In genomic region chr2:67446504-67446911, GRCh38 we compare ENCODE assay signal across 1 cellular context.
TF ChIP-seq lines count a peak whose summit lies in the region.

No MANE protein-coding gene starts in this region.

TF ChIP-seq in GM23338, 12 proteins besides CTCF, POLR2A, EP300 and RAD21 (continued from another document):
- TF ChIP-seq ZNF462 (CRISPR knock-in tag; IDR thresholded peaks at IDR 0.05) = no peak
- TF ChIP-seq EZH2phosphoT487 (IDR thresholded peaks at IDR 0.05; ENCODE audit: unreplicated experiment) = no peak
- no peak for TF ChIP-seq NANOG (IDR thresholded peaks at IDR 0.05; ENCODE audit: borderline replicate concordance)
- TF ChIP-seq JUNB (IDR thresholded peaks at IDR 0.05; ENCODE audit: unreplicated experiment) = no peak
- TF ChIP-seq CREB1 (CRISPR knock-in tag; IDR thresholded peaks at IDR 0.05; ENCODE audit: low read depth) = no peak
- TF ChIP-seq ZNF114 (CRISPR knock-in tag; IDR thresholded peaks at IDR 0.05) = no peak
- TF ChIP-seq EZH2 (IDR thresholded peaks at IDR 0.05; ENCODE audit: low read depth, unreplicated experiment) = no peak
- TF ChIP-seq STAT1 (IDR thresholded peaks at IDR 0.05; ENCODE audit: unreplicated experiment) = no peak
- no peak for TF ChIP-seq ZNF331 (CRISPR knock-in tag; IDR thresholded peaks at IDR 0.05; ENCODE audit: low read depth)
